Comparison of ENCODE assay signal across 17 cellular contexts in genomic region chr10:74310652-74311257, GRCh38.
"Had no signal": no experiment of that assay in that cellular context is flagged by ENCODE, and none has a peak within 500 bp of the region (broad histone marks: within the 10 kb centered on the region; RNA-seq: fewer than 3 reads in every experiment).

No MANE protein-coding gene starts in this region.

- H3K4me3 ChIP-seq: left lung, sigmoid colon, suprapubic skin, upper lobe of left lung had no signal

- DNase-seq: activated CD4-positive, alpha-beta T cell treated with anti-CD3 and anti-CD28 coated beads, Interleukin-2, amount 50 U/mL, for 48 hours; activated CD4-positive, CD25-positive, alpha-beta regulatory T cell treated with anti-CD3 and anti-CD28 coated beads, Interleukin-2, amount 50 U/mL, for 72 hours; activated CD8-positive, alpha-beta memory T cell treated with anti-CD3 and anti-CD28 coated beads, Interleukin-2, amount 10 ng/mL, durations not matched to agents 7 days and 5 days; activated effector memory CD4-positive, alpha-beta T cell treated with Interleukin-2 at 50 U/mL for 16 hours; activated T-cell treated with anti-CD3 and anti-CD28 coated beads, Interleukin-2, amount 50 U/mL, for 24 hours; amniotic stem cell; dermis blood vessel endothelial cell; endodermal cell; glutamatergic neuron; left lung; occipital lobe; sigmoid colon; stimulated activated CD4-positive, alpha-beta T cell treated with anti-CD3 and anti-CD28 coated beads, Interleukin-12 subunit alpha, Interleukin-12 subunit beta, amount 100 ng/mL, for 4 hours; stimulated activated naive CD8-positive, alpha-beta T cell treated with anti-CD3 and anti-CD28 coated beads, Interleukin-15, Interleukin-2, amounts not matched to agents 100 U/mL and 50 U/mL, for 24 hours; upper lobe of left lung had no signal

- H3K4me1 ChIP-seq: left lung, upper lobe of left lung had no signal

- H3K27me3 ChIP-seq: left lung, sigmoid colon, suprapubic skin, upper lobe of left lung had no signal

- H3K9me3 ChIP-seq: left lung, sigmoid colon, suprapubic skin, upper lobe of left lung had no signal

- FAIRE-seq: islet of Langerhans had no signal

- H3K27ac ChIP-seq: left lung, sigmoid colon, suprapubic skin, upper lobe of left lung had no signal

- H3K36me3 ChIP-seq: left lung, sigmoid colon, suprapubic skin had no signal

- ATAC-seq: activated CD8-positive, alpha-beta memory T cell treated with anti-CD3 and anti-CD28 coated beads, Interleukin-2, amount 10 ng/mL, durations not matched to agents 7 days and 5 days; left lung; stimulated activated naive CD8-positive, alpha-beta T cell treated with anti-CD3 and anti-CD28 coated beads, Interleukin-15, Interleukin-2, amounts not matched to agents 100 U/mL and 50 U/mL, for 24 hours had no signal
